In genomic region chr17:39357488-39357887, GRCh38 we compare ENCODE assay signal across 21 cellular contexts. TPM values are rescaled to one million over a fixed set of nuclear protein-coding genes. Genes with fewer than 3 reads are reported as not detected.
DNase-seq lines count a peak whose midpoint lies in the region; ATAC-seq, FAIRE-seq and TF ChIP-seq lines count a peak whose summit lies in the region.
"Had no signal": no experiment of that assay in that cellular context is flagged by ENCODE, and none has a peak within 500 bp of the region (broad histone marks: within the 10 kb centered on the region; RNA-seq: fewer than 3 reads in every experiment).

No MANE protein-coding gene starts in this region.

- no peaks in the 10 kb centered on the region for H3K9me3 Mint-ChIP-seq in chondrocyte (ENCODE audit: low read depth)
- no peaks in the 10 kb centered on the region for H3K9me3 Mint-ChIP-seq in stimulated activated naive B cell treated with anti-CD40 and anti-IgM and Interleukin-4, amounts not matched to agents 10 μg/mL and 1 μg/mL and 100 μg/mL, for 72 hours
- H3K9me3 Mint-ChIP-seq: CD8-positive, alpha-beta memory T cell; HFFc6 had no signal

- no peaks in the 10 kb centered on the region for H3K36me3 Mint-ChIP-seq in chondrocyte (ENCODE audit: low read depth)
- H3K36me3 Mint-ChIP-seq in stimulated activated naive B cell treated with anti-CD40 and anti-IgM and Interleukin-4, amounts not matched to agents 10 μg/mL and 1 μg/mL and 100 μg/mL, for 72 hours: peaks cover 0 to 4% of the 10 kb centered on the region in 2 donors

- CTCF ChIA-PET in A549 (lab: Yijun Ruan, JAX): interaction anchor here (0.7 to 3.4 kb wide), 3 partner anchors 22 to 113 kb away, joined by 3 to 11 read pairs (median 4); no protein-coding TSS in a partner anchor

- H3K4me3 Mint-ChIP-seq in chondrocyte (ENCODE audit: unreplicated experiment): no peak overlapping the region
- no peak overlapping the region for H3K4me3 Mint-ChIP-seq in stimulated activated naive B cell treated with anti-CD40 and anti-IgM and Interleukin-4, amounts not matched to agents 10 μg/mL and 1 μg/mL and 100 μg/mL, for 72 hours
- H3K4me3 Mint-ChIP-seq: CD8-positive, alpha-beta memory T cell; HFFc6 had no signal

- FAIRE-seq in A549 (lab: Jason Lieb, UNC): no peak
- FAIRE-seq: H54 had no signal

- TF ChIP-seq CTCF in A549 (IDR thresholded peaks at IDR 0.05) (no peak), chondrocyte (IDR thresholded peaks at IDR 0.05) (no peak), mucosa of descending colon (IDR thresholded peaks at IDR 0.05) (no peak)

- no peak for TF ChIP-seq EP300 in A549 (IDR thresholded peaks at IDR 0.05)

- H3K4me3 ChIP-seq in A549 (no peak overlapping the region), mucosa of descending colon (no peak overlapping the region)
- H3K4me3 ChIP-seq: MG63, SJCRH30 had no signal

- WGBS in A549 (ENCODE audit: missing lambda C conversion rate): 73% methylated on average over 8 of the region's 8 CpGs

- peaks cover 10% of the 10 kb centered on the region for H3K4me1 Mint-ChIP-seq in chondrocyte (ENCODE audit: low read depth)
- peaks cover 6 to 17% of the 10 kb centered on the region in 2 donors for H3K4me1 Mint-ChIP-seq in stimulated activated naive B cell treated with anti-CD40 and anti-IgM and Interleukin-4, amounts not matched to agents 10 μg/mL and 1 μg/mL and 100 μg/mL, for 72 hours

- H3K9me3 ChIP-seq in A549: no peaks in the 10 kb centered on the region
- H3K9me3 ChIP-seq in mucosa of descending colon: no peaks in the 10 kb centered on the region
- H3K9me3 ChIP-seq: SJCRH30 had no signal

- ATAC-seq in A549: no peak
- ATAC-seq in mucosa of descending colon: peak; percentile 38
- no peak for ATAC-seq in stimulated activated naive B cell treated with anti-CD40 and anti-IgM and Interleukin-4, amounts not matched to agents 10 μg/mL and 1 μg/mL and 100 μg/mL, for 72 hours (replicated peaks)
- ATAC-seq in GM18511 (IDR thresholded peaks at IDR 0.05; ENCODE audit: unreplicated experiment): no peak
- no peak for ATAC-seq in activated CD4-positive, CD25-positive, alpha-beta regulatory T cell treated with anti-CD3 and anti-CD28 coated beads, Interleukin-2, amount 50 U/mL, for 24 hours
- ATAC-seq: PC-3 had no signal

- no peaks in the 10 kb centered on the region for H3K27me3 Mint-ChIP-seq in chondrocyte (ENCODE audit: low read depth)
- H3K27me3 Mint-ChIP-seq in stimulated activated naive B cell treated with anti-CD40 and anti-IgM and Interleukin-4, amounts not matched to agents 10 μg/mL and 1 μg/mL and 100 μg/mL, for 72 hours: no peaks in the 10 kb centered on the region
- H3K27me3 Mint-ChIP-seq: CD8-positive, alpha-beta memory T cell had no signal

- no peaks in the 10 kb centered on the region for H3K36me3 ChIP-seq in mucosa of descending colon (ENCODE audit: low read depth)
- H3K36me3 ChIP-seq: MG63, SJCRH30 had no signal

- no peak for TF ChIP-seq POLR2A in A549 (IDR thresholded peaks at IDR 0.05; ENCODE audit: low read length)

- DNase-seq in A549 (ENCODE audit: low read depth in 1 of 2, low spot score in 1 of 2): no peak
- peak; percentile 22 for DNase-seq in NCI-H69 (lab: John Stamatoyannopoulos, UW)
- DNase-seq in chondrocyte (ENCODE audit: low spot score): no peak
- DNase-seq in mucosa of descending colon: no peak
- no peak for DNase-seq in stimulated activated naive B cell treated with anti-CD40 and anti-IgM and Interleukin-4, amounts not matched to agents 10 μg/mL and 1 μg/mL and 100 μg/mL, for 72 hours
- no peak for DNase-seq in activated CD4-positive, CD25-positive, alpha-beta regulatory T cell treated with anti-CD3 and anti-CD28 coated beads, Interleukin-2, amount 50 U/mL, for 72 hours
- DNase-seq: C1 segment of cervical spinal cord; CD8-positive, alpha-beta memory T cell; DMS79; HFFc6; MG63; NCI-H1048; NCI-H1436; NCI-H2029; NCI-H345; NCI-H524 treated with DMSO at 0.1 percent for 48 hours; PC-3; SJCRH30 had no signal

- intact Hi-C loops in mucosa of descending colon (cut with DNase I, micrococcal nuclease): no loop called here

- POLR2A ChIA-PET in A549 (lab: Yijun Ruan, JAX): no interaction called here

- H3K27ac Mint-ChIP-seq in chondrocyte (ENCODE audit: unreplicated experiment): peak overlapping the region; percentile 45
- H3K27ac Mint-ChIP-seq in stimulated activated naive B cell treated with anti-CD40 and anti-IgM and Interleukin-4, amounts not matched to agents 10 μg/mL and 1 μg/mL and 100 μg/mL, for 72 hours: no peak overlapping the region
- H3K27ac Mint-ChIP-seq: HFFc6 had no signal

- peaks cover 26% of the 10 kb centered on the region for H3K4me1 ChIP-seq in A549
- H3K4me1 ChIP-seq in mucosa of descending colon (ENCODE audit: low read depth): peaks cover 8% of the 10 kb centered on the region
- H3K4me1 ChIP-seq: SJCRH30 had no signal

- TF ChIP-seq RAD21 in A549 (conservative IDR thresholded peaks at IDR 0.05 in 1 of 2, IDR thresholded peaks at IDR 0.05 in 1 of 2): no peak

- peak overlapping the region; percentile 27; the same call in 2 of the 3 replicates for H3K4me2 ChIP-seq in A549

- H3K27ac ChIP-seq in A549: no peak overlapping the region
- H3K27ac ChIP-seq: SJCRH30 had no signal

TF ChIP-seq in A549, 52 proteins besides CTCF, POLR2A, EP300 and RAD21:
- TF ChIP-seq NPAS2 (CRISPR knock-in tag; IDR thresholded peaks at IDR 0.05; ENCODE audit: borderline replicate concordance) (no peak), TP53 (CRISPR knock-in tag; IDR thresholded peaks at IDR 0.05) (no peak), BCL3 (IDR thresholded peaks at IDR 0.05) (no peak), POLR2AphosphoS2 (conservative IDR thresholded peaks at IDR 0.05; ENCODE audit: low read length) (no peak), RCOR1 (IDR thresholded peaks at IDR 0.05; ENCODE audit: low read depth, low read length) (no peak), CBX2 (IDR thresholded peaks at IDR 0.05; ENCODE audit: borderline replicate concordance, low read depth) (no peak), KDM5A (IDR thresholded peaks at IDR 0.05) (no peak), MAFK (IDR thresholded peaks at IDR 0.05; ENCODE audit: partially characterized antibody) (no peak), JUNB (IDR thresholded peaks at IDR 0.05) (no peak), FOSL2 (IDR thresholded peaks at IDR 0.05) (no peak), FOSL2 (CRISPR knock-in tag; IDR thresholded peaks at IDR 0.05) (no peak; the same call in 1 of the 2 replicates), HEYL (CRISPR knock-in tag; IDR thresholded peaks at IDR 0.05) (no peak), HOXB13 (CRISPR knock-in tag; IDR thresholded peaks at IDR 0.05; ENCODE audit: low read depth) (no peak), HOXB5 (CRISPR knock-in tag; IDR thresholded peaks at IDR 0.05) (no peak), ELK1 (IDR thresholded peaks at IDR 0.05; ENCODE audit: low read depth, low read length) (no peak), CEBPB (IDR thresholded peaks at IDR 0.05) (no peak), CBX8 (IDR thresholded peaks at IDR 0.05) (no peak), SMC3 (IDR thresholded peaks at IDR 0.05) (no peak)

RNA-seq across cellular contexts. Expression of gene FBXL20, which starts 43.9 kb away (rescaled TPM):
- polyA plus RNA-seq in A549 (2011; rRNA removed) (6.7 and 12.2 TPM in 2 replicates), A549 (2017; fragmentation: RNase III; extraction: RNeasy Plus Mini Kit Qiagen cat#74134 plus additional on column Dnase treatment) (4.3 to 5.7 TPM (median 5.6 TPM) in 3 replicates)
- polyA plus RNA-seq in A549 (2012; cell fraction: cytosol; rRNA removed): 1.7 and 2.4 TPM in 2 replicates
- 2.6 and 5.8 TPM in 2 replicates for polyA plus RNA-seq in A549 (2012; cell fraction: nucleus; rRNA removed)
- 16.5 and 21.7 TPM in 2 replicates for polyA minus RNA-seq in A549 (2011; rRNA and poly(A)+ RNA removed)
- total RNA-seq in chondrocyte (21.3 to 21.9 TPM (median 21.8 TPM) in 3 replicates), mucosa of descending colon (10 to 100 TPM; 16.6 to 29.2 (median 28.9) TPM)
